ENCODE assay signal across 21 cellular contexts in genomic region chr6:111837007-111837406, GRCh38. TPM values are rescaled to one million over a fixed set of nuclear protein-coding genes. Genes with fewer than 3 reads are reported as not detected.
DNase-seq lines count a peak whose midpoint lies in the region; ATAC-seq and TF ChIP-seq lines count a peak whose summit lies in the region.
"Had no signal": no experiment of that assay in that cellular context is flagged by ENCODE, and none has a peak within 500 bp of the region (broad histone marks: within the 10 kb centered on the region; RNA-seq: fewer than 3 reads in every experiment).

No MANE protein-coding gene starts in this region.

- TF ChIP-seq CTCF in CD8-positive, alpha-beta T cell (IDR thresholded peaks at IDR 0.05), result no peak
- TF ChIP-seq CTCF in mesothelial cell of epicardium (IDR thresholded peaks at IDR 0.05; ENCODE audit: unreplicated experiment), result no peak
- no peak for TF ChIP-seq CTCF in left lung (IDR thresholded peaks at IDR 0.05)
- no peak for TF ChIP-seq CTCF in WERI-Rb-1 (IDR thresholded peaks at IDR 0.05; ENCODE audit: low read depth, low read length)

- H3K36me3 ChIP-seq in CD4-positive, CD25-positive, alpha-beta regulatory T cell (ENCODE audit: control insufficient read depth, insufficient read depth, low read length), result no peaks in the 10 kb centered on the region
- H3K36me3 ChIP-seq in CD8-positive, alpha-beta T cell (ENCODE audit: insufficient read depth, low read length), result no peaks in the 10 kb centered on the region
- no peaks in the 10 kb centered on the region for H3K36me3 ChIP-seq in left lung
- no peaks in the 10 kb centered on the region for H3K36me3 ChIP-seq in WERI-Rb-1
- H3K36me3 ChIP-seq: colonic mucosa, neural progenitor cell, prostate gland had no signal

- no peaks in the 10 kb centered on the region for H3K9me3 ChIP-seq in CD4-positive, CD25-positive, alpha-beta regulatory T cell (ENCODE audit: control insufficient read depth in 2 of 2, low read length in 2 of 2)
- no peaks in the 10 kb centered on the region for H3K9me3 ChIP-seq in CD8-positive, alpha-beta T cell (ENCODE audit: low read length)
- H3K9me3 ChIP-seq in left lung, result no peaks in the 10 kb centered on the region
- no peaks in the 10 kb centered on the region for H3K9me3 ChIP-seq in WERI-Rb-1 (ENCODE audit: severe bottlenecking)
- H3K9me3 ChIP-seq: body of pancreas, colonic mucosa, prostate gland had no signal

- peaks cover 38 to 78% (median 53%) of the 10 kb centered on the region in 4 donors for H3K4me1 Mint-ChIP-seq in CD4-positive, CD25-positive, alpha-beta regulatory T cell
- peaks cover 77% of the 10 kb centered on the region for H3K4me1 Mint-ChIP-seq in CD8-positive, alpha-beta T cell (ENCODE audit: low read depth)
- H3K4me1 Mint-ChIP-seq in activated T-helper 1 cell treated with anti-CD3 and anti-CD28 coated beads, Interleukin-12 subunit alpha, Interleukin-12 subunit beta, Interleukin-2, Interleukin-4 antibody, amounts not matched to agents 30 ng/mL and 10 ng/mL and 1 ng/mL, durations not matched to agents 14 hours and 24 hours and 36 hours (ENCODE audit: low read depth), result peaks cover 70% of the 10 kb centered on the region
- H3K4me1 Mint-ChIP-seq in mesothelial cell of epicardium, result peaks cover 19% of the 10 kb centered on the region

- H3K27me3 ChIP-seq in CD4-positive, CD25-positive, alpha-beta regulatory T cell (ENCODE audit: control insufficient read depth, insufficient read depth, low read length), result no peaks in the 10 kb centered on the region
- no peaks in the 10 kb centered on the region for H3K27me3 ChIP-seq in CD8-positive, alpha-beta T cell (ENCODE audit: insufficient read depth, low read length)
- no peaks in the 10 kb centered on the region for H3K27me3 ChIP-seq in left lung
- no peaks in the 10 kb centered on the region for H3K27me3 ChIP-seq in WERI-Rb-1 (ENCODE audit: insufficient read depth, low read depth, severe bottlenecking)
- H3K27me3 ChIP-seq: body of pancreas, colonic mucosa, neural progenitor cell had no signal

- H3K27ac Mint-ChIP-seq in CD4-positive, CD25-positive, alpha-beta regulatory T cell, result peak overlapping the region in 2 of 3 donors; percentile 93 to 96
- peak overlapping the region; percentile 90 for H3K27ac Mint-ChIP-seq in CD8-positive, alpha-beta T cell
- peak overlapping the region; percentile 94 for H3K27ac Mint-ChIP-seq in activated T-helper 1 cell treated with anti-CD3 and anti-CD28 coated beads, Interleukin-12 subunit alpha, Interleukin-12 subunit beta, Interleukin-2, Interleukin-4 antibody, amounts not matched to agents 30 ng/mL and 10 ng/mL and 1 ng/mL, durations not matched to agents 14 hours and 24 hours and 36 hours
- peak overlapping the region; percentile 18 for H3K27ac Mint-ChIP-seq in mesothelial cell of epicardium
- H3K27ac Mint-ChIP-seq: neural progenitor cell, WTC11 had no signal

- peak overlapping the region; percentile 66 for H3K4me3 ChIP-seq in CD4-positive, CD25-positive, alpha-beta regulatory T cell (ENCODE audit: low read depth, low read length)
- no peak overlapping the region for H3K4me3 ChIP-seq in CD8-positive, alpha-beta T cell (ENCODE audit: low read depth, low read length)
- H3K4me3 ChIP-seq in left lung, result no peak overlapping the region
- no peak overlapping the region for H3K4me3 ChIP-seq in WERI-Rb-1 (ENCODE audit: low read depth, low read length)
- H3K4me3 ChIP-seq: body of pancreas, colonic mucosa, neural progenitor cell, prostate gland had no signal

- peaks cover 5% of the 10 kb centered on the region for H3K36me3 Mint-ChIP-seq in CD4-positive, CD25-positive, alpha-beta regulatory T cell
- H3K36me3 Mint-ChIP-seq in CD8-positive, alpha-beta T cell, result peaks cover 24% of the 10 kb centered on the region
- peaks cover 39% of the 10 kb centered on the region for H3K36me3 Mint-ChIP-seq in activated T-helper 1 cell treated with anti-CD3 and anti-CD28 coated beads, Interleukin-12 subunit alpha, Interleukin-12 subunit beta, Interleukin-2, Interleukin-4 antibody, amounts not matched to agents 30 ng/mL and 10 ng/mL and 1 ng/mL, durations not matched to agents 14 hours and 24 hours and 36 hours (ENCODE audit: low read depth)
- H3K36me3 Mint-ChIP-seq in mesothelial cell of epicardium, result peaks cover 15% of the 10 kb centered on the region
- H3K36me3 Mint-ChIP-seq: WTC11 had no signal

- peak overlapping the region; percentile 86 for H3K27ac ChIP-seq in CD4-positive, CD25-positive, alpha-beta regulatory T cell (ENCODE audit: insufficient read depth, low read length, poor library complexity, severe bottlenecking)
- peak overlapping the region; percentile 42 for H3K27ac ChIP-seq in CD8-positive, alpha-beta T cell (ENCODE audit: low read depth, low read length)
- no peak overlapping the region for H3K27ac ChIP-seq in left lung
- no peak overlapping the region for H3K27ac ChIP-seq in WERI-Rb-1
- H3K27ac ChIP-seq: body of pancreas, colonic mucosa, neural progenitor cell, prostate gland had no signal

- H3K4me3 Mint-ChIP-seq in CD4-positive, CD25-positive, alpha-beta regulatory T cell, result peak overlapping the region; percentile 67 to 72 (median 69)
- peak overlapping the region; percentile 57 for H3K4me3 Mint-ChIP-seq in CD8-positive, alpha-beta T cell
- H3K4me3 Mint-ChIP-seq in activated T-helper 1 cell treated with anti-CD3 and anti-CD28 coated beads, Interleukin-12 subunit alpha, Interleukin-12 subunit beta, Interleukin-2, Interleukin-4 antibody, amounts not matched to agents 30 ng/mL and 10 ng/mL and 1 ng/mL, durations not matched to agents 14 hours and 24 hours and 36 hours, result peak overlapping the region; percentile 70
- H3K4me3 Mint-ChIP-seq in mesothelial cell of epicardium, result no peak overlapping the region
- H3K4me3 Mint-ChIP-seq: neural progenitor cell, WTC11 had no signal

- POLR2A ChIA-PET in CD8-positive, alpha-beta T cell (lab: Charles Lee), result interaction anchor here (1.3 kb wide), 2 partner anchors 18 to 25 kb away, joined by 3 read pairs; no protein-coding TSS in a partner anchor

- peak in 1 of 2 donors; percentile 2 for ATAC-seq in CD4-positive, CD25-positive, alpha-beta regulatory T cell (ENCODE audit: low read depth in 2 of 2)
- ATAC-seq in CD8-positive, alpha-beta T cell, result peak; percentile 27
- ATAC-seq in left lung, result no peak
- ATAC-seq: body of pancreas, HCT116, PC-3, WTC11 had no signal

- no peaks in the 10 kb centered on the region for H3K27me3 Mint-ChIP-seq in CD4-positive, CD25-positive, alpha-beta regulatory T cell
- no peaks in the 10 kb centered on the region for H3K27me3 Mint-ChIP-seq in CD8-positive, alpha-beta T cell (ENCODE audit: low read depth)
- no peaks in the 10 kb centered on the region for H3K27me3 Mint-ChIP-seq in activated T-helper 1 cell treated with anti-CD3 and anti-CD28 coated beads, Interleukin-12 subunit alpha, Interleukin-12 subunit beta, Interleukin-2, Interleukin-4 antibody, amounts not matched to agents 30 ng/mL and 10 ng/mL and 1 ng/mL, durations not matched to agents 14 hours and 24 hours and 36 hours (ENCODE audit: insufficient read depth)
- no peaks in the 10 kb centered on the region for H3K27me3 Mint-ChIP-seq in mesothelial cell of epicardium (ENCODE audit: low read depth)

- no peaks in the 10 kb centered on the region for H3K9me3 Mint-ChIP-seq in CD4-positive, CD25-positive, alpha-beta regulatory T cell
- H3K9me3 Mint-ChIP-seq in CD8-positive, alpha-beta T cell, result no peaks in the 10 kb centered on the region
- no peaks in the 10 kb centered on the region for H3K9me3 Mint-ChIP-seq in activated T-helper 1 cell treated with anti-CD3 and anti-CD28 coated beads, Interleukin-12 subunit alpha, Interleukin-12 subunit beta, Interleukin-2, Interleukin-4 antibody, amounts not matched to agents 30 ng/mL and 10 ng/mL and 1 ng/mL, durations not matched to agents 14 hours and 24 hours and 36 hours
- H3K9me3 Mint-ChIP-seq in mesothelial cell of epicardium, result no peaks in the 10 kb centered on the region
- H3K9me3 Mint-ChIP-seq: neural progenitor cell, WTC11 had no signal

- DNase-seq in CD4-positive, CD25-positive, alpha-beta regulatory T cell, result peak in 2 of 3 donors; percentile 40 to 73
- peak in 2 of 7 experiments; percentile 44 to 49 for DNase-seq in CD8-positive, alpha-beta T cell
- DNase-seq in activated T-helper 1 cell treated with anti-CD3 and anti-CD28 coated beads, Interleukin-12 subunit alpha, Interleukin-12 subunit beta, Interleukin-2, Interleukin-4 antibody, amounts not matched to agents 30 ng/mL and 10 ng/mL and 1 ng/mL, durations not matched to agents 14 hours and 24 hours and 36 hours (ENCODE audit: low spot score), result no peak
- DNase-seq in mesothelial cell of epicardium (ENCODE audit: low spot score in 2 of 2, unreplicated experiment in 2 of 2), result no peak
- no peak for DNase-seq in germinal center (ENCODE audit: low spot score)
- no peak for DNase-seq in SW480 (ENCODE audit: low spot score)
- no peak for DNase-seq in left lung
- no peak for DNase-seq in WERI-Rb-1
- DNase-seq: body of pancreas, colonic mucosa, glutamatergic neuron, midbrain, NCI-H1048, NCI-H1930, NCI-H226, PC-3, SIG-M5 had no signal

- intact Hi-C loops in CD8-positive, alpha-beta T cell (cut with DNase I, micrococcal nuclease), result loop anchor here (2.0 kb wide), 2 partner anchors 18 to 32 kb away; no protein-coding TSS in a partner anchor
- intact Hi-C loops in activated T-helper 1 cell treated with anti-CD3 and anti-CD28 coated beads, Interleukin-12 subunit alpha, Interleukin-12 subunit beta, Interleukin-2, Interleukin-4 antibody, amounts not matched to agents 30 ng/mL and 10 ng/mL and 1 ng/mL, durations not matched to agents 14 hours and 24 hours and 36 hours (cut with micrococcal nuclease), result loop anchor here (1.0 kb wide), 2 partner anchors 73 to 206 kb away; no protein-coding TSS in a partner anchor
- intact Hi-C loops in left lung (cut with DNase I), result no loop called here

- CTCF ChIA-PET in CD8-positive, alpha-beta T cell (lab: Charles Lee), result no interaction called here

- H3K4me1 ChIP-seq in CD4-positive, CD25-positive, alpha-beta regulatory T cell (ENCODE audit: control insufficient read depth, insufficient read depth, low read length, poor library complexity, severe bottlenecking), result peaks cover 87% of the 10 kb centered on the region
- H3K4me1 ChIP-seq in CD8-positive, alpha-beta T cell (ENCODE audit: insufficient read depth, low read length), result peaks cover 90% of the 10 kb centered on the region
- peaks cover 0 to 23% of the 10 kb centered on the region in 2 donors for H3K4me1 ChIP-seq in left lung
- H3K4me1 ChIP-seq: body of pancreas, colonic mucosa, prostate gland had no signal

RNA-seq across cellular contexts. Expression of gene FYN, which starts 36.2 kb away (rescaled TPM):
- 592 TPM for total RNA-seq in CD4-positive, CD25-positive, alpha-beta regulatory T cell
- polyA plus RNA-seq in CD4-positive, CD25-positive, alpha-beta regulatory T cell, result 100 to 1,000 TPM; 267 to 320 (median 288) TPM
- total RNA-seq in CD8-positive, alpha-beta T cell, result 100 to 1,000 TPM; 479 to 483 TPM
- total RNA-seq in activated T-helper 1 cell treated with anti-CD3 and anti-CD28 coated beads, Interleukin-12 subunit alpha, Interleukin-12 subunit beta, Interleukin-2, Interleukin-4 antibody, amounts not matched to agents 30 ng/mL and 10 ng/mL and 1 ng/mL, durations not matched to agents 14 hours and 24 hours and 36 hours, result 347 and 355 TPM in 2 replicates
- 104 to 123 TPM (median 115 TPM) in 3 replicates for total RNA-seq in mesothelial cell of epicardium
- total RNA-seq in left lung, result 10 to 100 TPM; 58.8 to 73.8 TPM

Comparison
In these comparisons a context has a peak if more than half of its experiments do, and no peak if none do; other contexts are left out.
1. DNase-seq: peak in CD4-positive, CD25-positive, alpha-beta regulatory T cell (2 of 3); none in activated T-helper 1 cell treated with anti-CD3 and anti-CD28 coated beads, Interleukin-12 subunit alpha, Interleukin-12 subunit beta, Interleukin-2, Interleukin-4 antibody, amounts not matched to agents 30 ng/mL and 10 ng/mL and 1 ng/mL, durations not matched to agents 14 hours and 24 hours and 36 hours (single experiment), mesothelial cell of epicardium (0 of 2), germinal center (single experiment), SW480 (single experiment), left lung (0 of 2) and WERI-Rb-1 (single experiment).
2. H3K27ac ChIP-seq: peak in CD4-positive, CD25-positive, alpha-beta regulatory T cell (single experiment) and CD8-positive, alpha-beta T cell (single experiment); none in left lung (0 of 2) and WERI-Rb-1 (single experiment).
3. H3K27ac Mint-ChIP-seq: peak in every context shown above with its lines; median percentile 94 in CD4-positive, CD25-positive, alpha-beta regulatory T cell; 94 in activated T-helper 1 cell treated with anti-CD3 and anti-CD28 coated beads, Interleukin-12 subunit alpha, Interleukin-12 subunit beta, Interleukin-2, Interleukin-4 antibody, amounts not matched to agents 30 ng/mL and 10 ng/mL and 1 ng/mL, durations not matched to agents 14 hours and 24 hours and 36 hours; 90 in CD8-positive, alpha-beta T cell; 18 in mesothelial cell of epicardium.
4. intact Hi-C loops: an anchor here in CD8-positive, alpha-beta T cell (2.0 kb wide) and activated T-helper 1 cell treated with anti-CD3 and anti-CD28 coated beads, Interleukin-12 subunit alpha, Interleukin-12 subunit beta, Interleukin-2, Interleukin-4 antibody, amounts not matched to agents 30 ng/mL and 10 ng/mL and 1 ng/mL, durations not matched to agents 14 hours and 24 hours and 36 hours (1.0 kb wide); none called in left lung.